Comparison of ENCODE assay signal across 1 cellular context in the genomic region with DNA sequence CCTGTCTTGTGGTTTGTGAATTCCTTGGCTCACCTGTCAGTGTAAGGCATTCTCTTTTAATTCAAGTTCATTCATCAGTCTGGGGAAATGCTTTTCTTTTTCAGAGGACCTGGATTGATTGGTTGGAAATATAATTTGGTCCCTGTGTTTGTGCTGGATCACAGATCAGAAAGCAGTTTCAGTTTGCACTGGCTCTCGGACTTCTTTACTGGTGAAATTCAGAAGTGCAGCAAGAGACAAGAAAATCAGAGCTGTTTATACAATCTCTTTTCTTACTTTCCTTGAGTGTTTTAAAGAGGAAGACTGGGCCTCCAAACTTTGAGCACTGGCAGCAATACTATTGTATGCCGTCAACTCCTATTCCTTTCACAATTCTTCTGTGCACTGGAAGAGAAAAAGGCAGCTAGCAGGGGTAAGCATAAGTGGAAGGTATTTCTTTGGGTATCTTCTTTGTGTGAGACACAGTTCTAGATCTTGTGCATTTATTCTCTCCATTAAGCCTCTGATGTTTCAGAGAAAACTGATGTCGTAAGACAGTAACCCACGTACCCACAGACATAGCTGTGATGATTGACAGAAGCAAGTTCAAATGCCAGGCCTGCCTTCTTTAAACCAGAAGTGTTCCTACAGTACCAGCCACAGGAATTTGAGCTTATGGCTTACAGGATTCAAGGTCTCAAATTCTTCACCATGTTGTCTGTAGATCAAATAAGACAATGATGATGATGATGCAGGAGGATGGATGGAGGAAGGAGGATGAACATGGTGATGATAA.
TF ChIP-seq lines count a peak whose summit lies in the region.

No MANE protein-coding gene starts in this region.

TF ChIP-seq in neural cell, 6 proteins besides CTCF, POLR2A, EP300 and RAD21:
- TF ChIP-seq EZH2 (IDR thresholded peaks at IDR 0.05; ENCODE audit: borderline replicate concordance, insufficient read depth, low read length, poor library complexity, severe bottlenecking) (no peak), MXI1 (conservative IDR thresholded peaks at IDR 0.05; ENCODE audit: poor library complexity, severe bottlenecking) (no peak), SMC3 (conservative IDR thresholded peaks at IDR 0.05; ENCODE audit: poor library complexity) (no peak), POLR2AphosphoS5 (IDR thresholded peaks at IDR 0.05) (no peak), TAF1 (IDR thresholded peaks at IDR 0.05; ENCODE audit: low read depth) (no peak)
- TF ChIP-seq, protein P1, sequence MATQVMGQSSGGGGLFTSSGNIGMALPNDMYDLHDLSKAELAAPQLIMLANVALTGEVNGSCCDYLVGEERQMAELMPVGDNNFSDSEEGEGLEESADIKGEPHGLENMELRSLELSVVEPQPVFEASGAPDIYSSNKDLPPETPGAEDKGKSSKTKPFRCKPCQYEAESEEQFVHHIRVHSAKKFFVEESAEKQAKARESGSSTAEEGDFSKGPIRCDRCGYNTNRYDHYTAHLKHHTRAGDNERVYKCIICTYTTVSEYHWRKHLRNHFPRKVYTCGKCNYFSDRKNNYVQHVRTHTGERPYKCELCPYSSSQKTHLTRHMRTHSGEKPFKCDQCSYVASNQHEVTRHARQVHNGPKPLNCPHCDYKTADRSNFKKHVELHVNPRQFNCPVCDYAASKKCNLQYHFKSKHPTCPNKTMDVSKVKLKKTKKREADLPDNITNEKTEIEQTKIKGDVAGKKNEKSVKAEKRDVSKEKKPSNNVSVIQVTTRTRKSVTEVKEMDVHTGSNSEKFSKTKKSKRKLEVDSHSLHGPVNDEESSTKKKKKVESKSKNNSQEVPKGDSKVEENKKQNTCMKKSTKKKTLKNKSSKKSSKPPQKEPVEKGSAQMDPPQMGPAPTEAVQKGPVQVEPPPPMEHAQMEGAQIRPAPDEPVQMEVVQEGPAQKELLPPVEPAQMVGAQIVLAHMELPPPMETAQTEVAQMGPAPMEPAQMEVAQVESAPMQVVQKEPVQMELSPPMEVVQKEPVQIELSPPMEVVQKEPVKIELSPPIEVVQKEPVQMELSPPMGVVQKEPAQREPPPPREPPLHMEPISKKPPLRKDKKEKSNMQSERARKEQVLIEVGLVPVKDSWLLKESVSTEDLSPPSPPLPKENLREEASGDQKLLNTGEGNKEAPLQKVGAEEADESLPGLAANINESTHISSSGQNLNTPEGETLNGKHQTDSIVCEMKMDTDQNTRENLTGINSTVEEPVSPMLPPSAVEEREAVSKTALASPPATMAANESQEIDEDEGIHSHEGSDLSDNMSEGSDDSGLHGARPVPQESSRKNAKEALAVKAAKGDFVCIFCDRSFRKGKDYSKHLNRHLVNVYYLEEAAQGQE (IDR thresholded peaks at IDR 0.05; ENCODE audit: borderline replicate concordance) = no peak
